23 cellular contexts compared by ENCODE assay signal in genomic region chr20:41508335-41508734, GRCh38.
A peak's percentile ranks its signal among the peaks of the same experiment; 100 is the strongest.
DNase-seq lines count a peak whose midpoint lies in the region; ATAC-seq, FAIRE-seq and TF ChIP-seq lines count a peak whose summit lies in the region.
"Had no signal": no experiment of that assay in that cellular context is flagged by ENCODE, and none has a peak within 500 bp of the region (broad histone marks: within the 10 kb centered on the region; RNA-seq: fewer than 3 reads in every experiment).

No MANE protein-coding gene starts in this region.

- no peak overlapping the region for H3K4me3 ChIP-seq in small intestine (ENCODE audit: low read depth in 1 of 2, low read length in 2 of 2)
- H3K4me3 ChIP-seq in CD8-positive, alpha-beta T cell (ENCODE audit: low read depth, low read length) = no peak overlapping the region
- H3K4me3 ChIP-seq: GM23248, right atrium auricular region, SJSA1, thoracic aorta had no signal

- H3K4me1 Mint-ChIP-seq in activated T-helper 17 cell treated with anti-CD3 and anti-CD28 coated beads, Interleukin-2, amount 50 U/mL, for 72 hours = peaks cover 10% of the 10 kb centered on the region
- peaks cover 26% of the 10 kb centered on the region for H3K4me1 Mint-ChIP-seq in CD8-positive, alpha-beta T cell (ENCODE audit: low read depth)

- no peak for TF ChIP-seq CTCF in CD8-positive, alpha-beta T cell (IDR thresholded peaks at IDR 0.05)

- H3K27ac ChIP-seq in small intestine (ENCODE audit: low read depth in 1 of 2, low read length in 1 of 2) = peak overlapping the region in 1 of 2 donors; percentile 61
- H3K27ac ChIP-seq in CD8-positive, alpha-beta T cell (ENCODE audit: low read depth, low read length) = no peak overlapping the region
- H3K27ac ChIP-seq: GM23248, neutrophil, SJSA1, thoracic aorta had no signal

- no peak overlapping the region for H3K4me3 Mint-ChIP-seq in activated T-helper 17 cell treated with anti-CD3 and anti-CD28 coated beads, Interleukin-2, amount 50 U/mL, for 72 hours
- H3K4me3 Mint-ChIP-seq in CD8-positive, alpha-beta T cell = no peak overlapping the region
- H3K4me3 Mint-ChIP-seq: activated CD8-positive, alpha-beta T cell treated with anti-CD3 and anti-CD28 coated beads, Interleukin-2, amount 10 ng/mL, durations not matched to agents 7 days and 5 days; activated T-cell treated with anti-CD3 and anti-CD28 coated beads, Interleukin-2, amount 50 U/mL, for 4 hours had no signal

- CTCF ChIA-PET in CD8-positive, alpha-beta T cell (lab: Charles Lee) = no interaction called here

- POLR2A ChIA-PET in CD8-positive, alpha-beta T cell (lab: Charles Lee) = no interaction called here

- H3K27me3 Mint-ChIP-seq in activated T-helper 17 cell treated with anti-CD3 and anti-CD28 coated beads, Interleukin-2, amount 50 U/mL, for 72 hours = no peaks in the 10 kb centered on the region
- no peaks in the 10 kb centered on the region for H3K27me3 Mint-ChIP-seq in CD8-positive, alpha-beta T cell (ENCODE audit: low read depth)

- 32 to 49% (median 45%) methylated on average over 6 of the region's 6 CpGs for WGBS in small intestine, 3 donors

- H3K9me3 ChIP-seq in small intestine (ENCODE audit: control insufficient read depth, low read depth) = no peaks in the 10 kb centered on the region
- no peaks in the 10 kb centered on the region for H3K9me3 ChIP-seq in CD8-positive, alpha-beta T cell (ENCODE audit: low read length)
- H3K9me3 ChIP-seq: neutrophil, right atrium auricular region, SJSA1 had no signal

- H3K9me3 Mint-ChIP-seq in activated T-helper 17 cell treated with anti-CD3 and anti-CD28 coated beads, Interleukin-2, amount 50 U/mL, for 72 hours = peaks cover 5% of the 10 kb centered on the region
- H3K9me3 Mint-ChIP-seq in CD8-positive, alpha-beta T cell = peaks cover 6% of the 10 kb centered on the region

- intact Hi-C loops in left colon (cut with DNase I, micrococcal nuclease) = no loop called here
- intact Hi-C loops in CD8-positive, alpha-beta T cell (cut with DNase I, micrococcal nuclease) = no loop called here

- peaks cover 52% of the 10 kb centered on the region for H3K36me3 Mint-ChIP-seq in activated T-helper 17 cell treated with anti-CD3 and anti-CD28 coated beads, Interleukin-2, amount 50 U/mL, for 72 hours (ENCODE audit: low read depth)
- H3K36me3 Mint-ChIP-seq in CD8-positive, alpha-beta T cell = peaks cover 74% of the 10 kb centered on the region

- peaks cover 3 to 6% of the 10 kb centered on the region in 2 donors for H3K36me3 ChIP-seq in small intestine (ENCODE audit: control insufficient read depth in 2 of 2, insufficient read depth in 2 of 2, low read length in 2 of 2)
- H3K36me3 ChIP-seq in CD8-positive, alpha-beta T cell (ENCODE audit: insufficient read depth, low read length) = peaks cover 15% of the 10 kb centered on the region

- TF ChIP-seq POLR2A in H54 (IDR thresholded peaks at IDR 0.05; ENCODE audit: low read depth, low read length) = no peak

- H3K27me3 ChIP-seq in small intestine (ENCODE audit: control insufficient read depth in 2 of 2, insufficient read depth in 2 of 2, low read length in 2 of 2) = no peaks in the 10 kb centered on the region
- H3K27me3 ChIP-seq in CD8-positive, alpha-beta T cell (ENCODE audit: insufficient read depth, low read length) = no peaks in the 10 kb centered on the region
- H3K27me3 ChIP-seq: neutrophil, right atrium auricular region, SJSA1 had no signal

- H3K4me1 ChIP-seq in small intestine (ENCODE audit: control insufficient read depth in 2 of 2, insufficient read depth in 1 of 2, low read depth in 1 of 2, low read length in 1 of 2) = peaks cover 3 to 12% of the 10 kb centered on the region in 2 donors
- no peaks in the 10 kb centered on the region for H3K4me1 ChIP-seq in CD8-positive, alpha-beta T cell (ENCODE audit: insufficient read depth, low read length)

- no peak for FAIRE-seq in small intestine (lab: Jason Lieb, UNC)
- no peak for FAIRE-seq in H54 (lab: Jason Lieb, UNC)
- FAIRE-seq: kidney had no signal

- peak in 1 of 2 donors; percentile 6 for DNase-seq in left colon
- peak; percentile 8 for DNase-seq in small intestine
- DNase-seq in CD8-positive, alpha-beta T cell = no peak
- DNase-seq in H54 (ENCODE audit: insufficient read length, low spot score) = no peak
- DNase-seq: activated CD4-positive, CD25-positive, alpha-beta regulatory T cell; activated CD8-positive, alpha-beta T cell treated with anti-CD3 and anti-CD28 coated beads, Interleukin-2, amount 10 ng/mL, durations not matched to agents 7 days and 5 days; activated naive CD4-positive, alpha-beta T cell treated with anti-CD3 and anti-CD28 coated beads, Interleukin-2, amount 50 U/mL, for 16 hours; activated T-cell treated with anti-CD3 and anti-CD28 coated beads, Interleukin-2, amount 50 U/mL, for 4 hours; AML-193; cortex of kidney; foreskin fibroblast; GM23248; kidney; NCI-H1436 treated with DMSO at 0.1 percent for 48 hours; PC-3; stimulated activated CD4-positive, alpha-beta T cell treated with anti-CD3 and anti-CD28 coated beads, Interleukin-15, amount 100 ng/mL, for 24 hours had no signal

- H3K27ac Mint-ChIP-seq in activated T-helper 17 cell treated with anti-CD3 and anti-CD28 coated beads, Interleukin-2, amount 50 U/mL, for 72 hours = peak overlapping the region; percentile 2
- H3K27ac Mint-ChIP-seq in CD8-positive, alpha-beta T cell = no peak overlapping the region
- H3K27ac Mint-ChIP-seq: activated CD8-positive, alpha-beta T cell treated with anti-CD3 and anti-CD28 coated beads, Interleukin-2, amount 10 ng/mL, durations not matched to agents 7 days and 5 days had no signal

- ATAC-seq in HG02610 (IDR thresholded peaks at IDR 0.05; ENCODE audit: unreplicated experiment) (peak; percentile 51), left colon (peak; percentile 58), GM21576 (IDR thresholded peaks at IDR 0.05; ENCODE audit: unreplicated experiment) (no peak)
- ATAC-seq in activated T-helper 17 cell treated with anti-CD3 and anti-CD28 coated beads, Interleukin-2, amount 50 U/mL, for 72 hours (replicated peaks) = no peak
- ATAC-seq in CD8-positive, alpha-beta T cell = no peak
- ATAC-seq: activated CD8-positive, alpha-beta T cell treated with anti-CD3 and anti-CD28 coated beads, Interleukin-2, amount 10 ng/mL, durations not matched to agents 7 days and 5 days; activated T-cell treated with anti-CD3 and anti-CD28 coated beads, Interleukin-2, amount 50 U/mL, for 4 hours; PC-3 had no signal

Comparison
In these comparisons a context has a peak if more than half of its experiments do, and no peak if none do; other contexts are left out.
1. ATAC-seq: peak in HG02610 (single experiment) and left colon (single experiment); none in activated T-helper 17 cell treated with anti-CD3 and anti-CD28 coated beads, Interleukin-2, amount 50 U/mL, for 72 hours (single experiment), CD8-positive, alpha-beta T cell (single experiment) and GM21576 (single experiment).